1 cellular context compared by ENCODE assay signal in genomic region chr4:68176500-68176899, GRCh38.
TF ChIP-seq lines count a peak whose summit lies in the region.

No MANE protein-coding gene starts in this region.

TF ChIP-seq in GM23338, 12 proteins besides CTCF, POLR2A, EP300 and RAD21 (continued from another document):
- TF ChIP-seq ZNF462 (CRISPR knock-in tag; IDR thresholded peaks at IDR 0.05) = no peak
- TF ChIP-seq ZNF114 (CRISPR knock-in tag; IDR thresholded peaks at IDR 0.05) = no peak
- TF ChIP-seq JUNB (IDR thresholded peaks at IDR 0.05; ENCODE audit: unreplicated experiment) = no peak
